In genomic region chr11:120133216-120134105, GRCh38 we compare ENCODE assay signal across 19 cellular contexts. TPM values are rescaled to one million over a fixed set of nuclear protein-coding genes. Genes with fewer than 3 reads are reported as not detected.
DNase-seq lines count a peak whose midpoint lies in the region; ATAC-seq and TF ChIP-seq lines count a peak whose summit lies in the region.
"Had no signal": no experiment of that assay in that cellular context is flagged by ENCODE, and none has a peak within 500 bp of the region (broad histone marks: within the 10 kb centered on the region; RNA-seq: fewer than 3 reads in every experiment).

No MANE protein-coding gene starts in this region.

- H3K4me3 Mint-ChIP-seq in glutamatergic neuron (ENCODE audit: unreplicated experiment) = no peak overlapping the region
- H3K4me3 Mint-ChIP-seq: activated naive CD8-positive, alpha-beta T cell; T-helper 2 cell treated with Interferon-gamma antibody and Interleukin-4, amounts not matched to agents 5 μg/mL and 100 μg/mL, for 36 hours had no signal

- H3K27ac ChIP-seq in RWPE1 = peak overlapping the region; percentile 99
- H3K27ac ChIP-seq in sigmoid colon = no peak overlapping the region
- H3K27ac ChIP-seq: SJSA1, thoracic aorta had no signal

- CTCF ChIA-PET in RWPE1 (lab: Yijun Ruan, JAX) = interaction anchor here (0.6 to 1.0 kb wide), 3 partner anchors 35 to 118 kb away, joined by 3 to 7 read pairs (median 3); no protein-coding TSS in a partner anchor

- H3K9me3 Mint-ChIP-seq in glutamatergic neuron (ENCODE audit: unreplicated experiment) = peaks cover 10% of the 10 kb centered on the region
- H3K9me3 Mint-ChIP-seq: T-helper 2 cell treated with Interferon-gamma antibody and Interleukin-4, amounts not matched to agents 5 μg/mL and 100 μg/mL, for 36 hours had no signal

- intact Hi-C loops in sigmoid colon (cut with DNase I) = no loop called here

- ATAC-seq in HG02970 (IDR thresholded peaks at IDR 0.05; ENCODE audit: low FRiP score, unreplicated experiment) = no peak
- ATAC-seq in HG02973 (IDR thresholded peaks at IDR 0.05; ENCODE audit: unreplicated experiment) = no peak
- ATAC-seq: GM12878 had no signal

- no peaks in the 10 kb centered on the region for H3K36me3 ChIP-seq in sigmoid colon
- H3K36me3 ChIP-seq: MG63, SJSA1, thoracic aorta had no signal

- H3K27me3 ChIP-seq in sigmoid colon = no peaks in the 10 kb centered on the region
- H3K27me3 ChIP-seq: MG63, SJSA1 had no signal

- POLR2A ChIA-PET in RWPE1 (lab: Yijun Ruan, JAX; ENCODE audit: low non-redundant PET) = interaction anchor here (0.7 kb wide), 1 partner anchor 131 kb away, joined by 6 read pairs; no protein-coding TSS in a partner anchor

- H3K9me3 ChIP-seq in sigmoid colon = no peaks in the 10 kb centered on the region
- H3K9me3 ChIP-seq: MG63, SJSA1, thoracic aorta had no signal

- no peak for TF ChIP-seq POLR2A in sigmoid colon (IDR thresholded peaks at IDR 0.05)

- WGBS in sigmoid colon, 2 donors = 91 to 92% methylated on average over 11 of the region's 11 CpGs

- peaks cover 17% of the 10 kb centered on the region for H3K27me3 Mint-ChIP-seq in glutamatergic neuron (ENCODE audit: unreplicated experiment)
- H3K27me3 Mint-ChIP-seq: activated naive CD8-positive, alpha-beta T cell had no signal

- DNase-seq in RWPE1 (ENCODE audit: low spot score) = no peak
- DNase-seq in activated CD8-positive, alpha-beta memory T cell treated with anti-CD3 and anti-CD28 coated beads, Interleukin-2, amount 50 U/mL, for 48 hours = peak; percentile 20
- peak; percentile 6 for DNase-seq in glutamatergic neuron
- DNase-seq in sigmoid colon = peak; percentile 38
- no peak for DNase-seq in GOT3 (lab: John Stamatoyannopoulos, UW)
- DNase-seq: effector CD8-positive, alpha-beta T cell; hippocampal formation; MG63; NCI-H2029; occipital lobe had no signal

- no peaks in the 10 kb centered on the region for H3K4me1 Mint-ChIP-seq in glutamatergic neuron (ENCODE audit: low read depth, unreplicated experiment)

- TF ChIP-seq CTCF in RWPE1 (conservative IDR thresholded peaks at IDR 0.05; ENCODE audit: low read depth) (no peak), glutamatergic neuron (IDR thresholded peaks at IDR 0.05; ENCODE audit: partially characterized antibody, unreplicated experiment) (no peak), sigmoid colon (IDR thresholded peaks at IDR 0.05) (no peak)

- H3K4me3 ChIP-seq in sigmoid colon = no peak overlapping the region
- H3K4me3 ChIP-seq: GM12878, MG63, SJSA1, thoracic aorta had no signal

- peaks cover 6% of the 10 kb centered on the region for H3K36me3 Mint-ChIP-seq in glutamatergic neuron (ENCODE audit: unreplicated experiment)
- H3K36me3 Mint-ChIP-seq: activated naive CD8-positive, alpha-beta T cell had no signal

- peaks cover 0 to 16% (median 14%) of the 10 kb centered on the region in 4 donors for H3K4me1 ChIP-seq in sigmoid colon
- H3K4me1 ChIP-seq: SJSA1 had no signal

- no peak overlapping the region for H3K27ac Mint-ChIP-seq in glutamatergic neuron (ENCODE audit: unreplicated experiment)
- H3K27ac Mint-ChIP-seq: activated naive CD8-positive, alpha-beta T cell; T-helper 2 cell treated with Interferon-gamma antibody and Interleukin-4, amounts not matched to agents 5 μg/mL and 100 μg/mL, for 36 hours had no signal

- TF ChIP-seq EP300 in sigmoid colon (IDR thresholded peaks at IDR 0.05) = no peak

RNA-seq across cellular contexts. Expression of gene TRIM29, which starts 4.5 kb away (rescaled TPM):
- total RNA-seq in glutamatergic neuron (ENCODE audit: unreplicated experiment) = not detected
- 1 to 10 TPM in 3 of 4 donors, under 1 TPM in 1; 0.33 to 6.9 (median 1.1) TPM for total RNA-seq in sigmoid colon
- 1 to 10 TPM; 6.0 to 8.5 (median 7.2) TPM for polyA plus RNA-seq in sigmoid colon
- total RNA-seq: G401, GM12878, NCI-H460, SJSA1 had no signal

Comparison
In these comparisons a context has a peak if more than half of its experiments do, and no peak if none do; other contexts are left out.
1. DNase-seq: peak in activated CD8-positive, alpha-beta memory T cell treated with anti-CD3 and anti-CD28 coated beads, Interleukin-2, amount 50 U/mL, for 48 hours (single experiment), glutamatergic neuron (single experiment) and sigmoid colon (single experiment); none in RWPE1 (single experiment) and GOT3 (single experiment).